ENCODE assay signal across 9 cellular contexts in genomic region chr1:91736999-91737615, GRCh38.
DNase-seq lines count a peak whose midpoint lies in the region; ATAC-seq and TF ChIP-seq lines count a peak whose summit lies in the region.
"Had no signal": no experiment of that assay in that cellular context is flagged by ENCODE, and none has a peak within 500 bp of the region (broad histone marks: within the 10 kb centered on the region; RNA-seq: fewer than 3 reads in every experiment).

No MANE protein-coding gene starts in this region.

- H3K9me3 Mint-ChIP-seq in CD4-positive, alpha-beta memory T cell: peaks cover 0 to 2% (median 0%) of the 10 kb centered on the region in 8 donors

- intact Hi-C loops in CD4-positive, alpha-beta memory T cell (cut with micrococcal nuclease): no loop called here

- peak overlapping the region in 1 of 8 donors; percentile 42 for H3K4me3 Mint-ChIP-seq in CD4-positive, alpha-beta memory T cell

- H2AFZ ChIP-seq in osteoblast (ENCODE audit: low read length): peak overlapping the region; percentile 17

- peaks cover 4% of the 10 kb centered on the region for H3K79me2 ChIP-seq in osteoblast (ENCODE audit: insufficient read depth, low read length)

- H3K36me3 Mint-ChIP-seq in CD4-positive, alpha-beta memory T cell: peaks cover 47 to 48% of the 10 kb centered on the region in 2 donors

- POLR2A ChIA-PET in CD4-positive, alpha-beta memory T cell (lab: Charles Lee; ENCODE audit: partially characterized antibody): no interaction called here

- peaks cover 14% of the 10 kb centered on the region for H3K4me1 ChIP-seq in CD4-positive, alpha-beta memory T cell (ENCODE audit: insufficient read depth, low read length)
- peaks cover 20% of the 10 kb centered on the region for H3K4me1 ChIP-seq in foreskin keratinocyte
- H3K4me1 ChIP-seq in osteoblast (ENCODE audit: insufficient read depth, low read length): peaks cover 41% of the 10 kb centered on the region

- no peak overlapping the region for H3K27ac ChIP-seq in CD4-positive, alpha-beta memory T cell (ENCODE audit: low read depth, low read length)
- no peak overlapping the region for H3K27ac ChIP-seq in foreskin keratinocyte
- peak overlapping the region; percentile 78 for H3K27ac ChIP-seq in osteoblast (ENCODE audit: low read depth, low read length)

- H3K27ac Mint-ChIP-seq in CD4-positive, alpha-beta memory T cell: peak overlapping the region in 4 of 7 donors; percentile 25 to 82 (median 51)

- no peak for DNase-seq in CD4-positive, alpha-beta memory T cell
- DNase-seq in SW480 (ENCODE audit: low spot score): peak; percentile 80
- DNase-seq in foreskin keratinocyte: peak; percentile 78 to 93
- peak; percentile 85 for DNase-seq in osteoblast (ENCODE audit: insufficient read length, low spot score, missing footprints)
- no peak for DNase-seq in activated T-cell treated with anti-CD3 and anti-CD28 coated beads, Interleukin-2, amount 50 U/mL, for 1 hour
- DNase-seq in NCI-H2081 treated with DMSO at 0.1 percent for 48 hours (lab: John Stamatoyannopoulos, UW): no peak
- DNase-seq in DMS 273 (lab: John Stamatoyannopoulos, UW; ENCODE audit: unreplicated experiment): no peak
- DNase-seq: DMS79 treated with DMSO at 0.1 percent for 48 hours had no signal

- H3K9me3 ChIP-seq in CD4-positive, alpha-beta memory T cell (ENCODE audit: control insufficient read depth in 1 of 2, low read length in 2 of 2): no peaks in the 10 kb centered on the region
- no peaks in the 10 kb centered on the region for H3K9me3 ChIP-seq in osteoblast (ENCODE audit: low read depth, low read length)

- ATAC-seq in foreskin keratinocyte (peak; percentile 91), GM18873 (IDR thresholded peaks at IDR 0.05; ENCODE audit: low FRiP score, unreplicated experiment) (no peak)

- H3K27me3 ChIP-seq in CD4-positive, alpha-beta memory T cell (ENCODE audit: insufficient read depth, low read length): no peaks in the 10 kb centered on the region
- no peaks in the 10 kb centered on the region for H3K27me3 ChIP-seq in foreskin keratinocyte
- no peaks in the 10 kb centered on the region for H3K27me3 ChIP-seq in osteoblast (ENCODE audit: insufficient read depth, low read length)

- peaks cover 3% of the 10 kb centered on the region for H4K20me1 ChIP-seq in osteoblast (ENCODE audit: insufficient read depth, low read length)

- H3K4me2 ChIP-seq in osteoblast (ENCODE audit: insufficient read depth, low read length): peak overlapping the region; percentile 77

- TF ChIP-seq CTCF in foreskin keratinocyte (conservative IDR thresholded peaks at IDR 0.05) (peak; percentile 15), osteoblast (IDR thresholded peaks at IDR 0.05; ENCODE audit: extremely low read depth, low read depth, low read length) (no peak)

- H3K27me3 Mint-ChIP-seq in CD4-positive, alpha-beta memory T cell: no peaks in the 10 kb centered on the region

- H3K4me1 Mint-ChIP-seq in CD4-positive, alpha-beta memory T cell: peaks cover 15 to 32% (median 28%) of the 10 kb centered on the region in 4 donors

- H3K4me3 ChIP-seq in CD4-positive, alpha-beta memory T cell (ENCODE audit: low read length in 2 of 2): no peak overlapping the region
- H3K4me3 ChIP-seq in osteoblast (ENCODE audit: insufficient read depth, low read length): peak overlapping the region; percentile 42

- peaks cover 6% of the 10 kb centered on the region for H3K36me3 ChIP-seq in CD4-positive, alpha-beta memory T cell (ENCODE audit: insufficient read depth, low read length)
- no peaks in the 10 kb centered on the region for H3K36me3 ChIP-seq in osteoblast (ENCODE audit: insufficient read depth, low read length)

- CTCF ChIA-PET in CD4-positive, alpha-beta memory T cell (lab: Charles Lee; ENCODE audit: partially characterized antibody): interaction anchor here (2.5 kb wide), 1 partner anchor 9 kb away, joined by 5 read pairs; no protein-coding TSS in a partner anchor

Comparison
In these comparisons a context has a peak if more than half of its experiments do, and no peak if none do; other contexts are left out.
1. DNase-seq: peak in SW480 (single experiment), foreskin keratinocyte (2 of 2) and osteoblast (single experiment); none in CD4-positive, alpha-beta memory T cell (0 of 5), activated T-cell treated with anti-CD3 and anti-CD28 coated beads, Interleukin-2, amount 50 U/mL, for 1 hour (single experiment), NCI-H2081 treated with DMSO at 0.1 percent for 48 hours (single experiment) and DMS 273 (single experiment).